In the genomic region with DNA sequence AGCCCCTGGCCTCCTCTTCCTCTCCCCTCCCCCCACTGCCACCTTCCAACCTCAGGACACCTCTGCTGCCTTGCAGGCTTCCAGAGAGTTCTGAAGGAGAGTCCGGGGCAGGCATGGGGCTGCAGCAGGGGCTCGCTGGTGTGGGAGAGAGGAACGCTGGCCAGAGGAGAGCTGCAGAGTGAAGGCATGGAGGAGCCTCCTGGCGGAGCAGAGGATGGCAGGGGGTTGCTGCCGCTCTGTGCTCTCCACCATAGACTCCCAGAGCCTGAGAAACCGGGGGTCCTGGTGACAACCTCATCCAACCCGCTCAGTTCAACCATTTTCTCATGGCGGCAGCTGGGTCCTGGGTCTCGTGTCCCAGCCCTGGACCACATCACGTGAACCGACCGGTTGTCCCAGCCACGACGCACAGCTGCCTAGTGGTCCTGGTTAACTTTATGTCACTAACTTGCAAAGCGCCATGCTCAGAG, we compare ENCODE assay signal across 29 cellular contexts. TPM values are rescaled to one million over a fixed set of nuclear protein-coding genes. Genes with fewer than 3 reads are reported as not detected.
DNase-seq lines count a peak whose midpoint lies in the region; ATAC-seq, FAIRE-seq and TF ChIP-seq lines count a peak whose summit lies in the region.
"Had no signal": no experiment of that assay in that cellular context is flagged by ENCODE, and none has a peak within 500 bp of the region (broad histone marks: within the 10 kb centered on the region; RNA-seq: fewer than 3 reads in every experiment).

No MANE protein-coding gene starts in this region.

- no peak for FAIRE-seq in H1 (lab: Jason Lieb, UNC)
- FAIRE-seq: D721Med had no signal

- H3K9me2 ChIP-seq in SK-N-SH = no peaks in the 10 kb centered on the region

- no peak overlapping the region for H4K91ac ChIP-seq in H1 (replicated peaks; ENCODE audit: insufficient read length, low read length)

- H2BK20ac ChIP-seq in H1 (ENCODE audit: low read length) = no peak overlapping the region

- no peak overlapping the region for H2BK5ac ChIP-seq in H1 (ENCODE audit: low read depth, low read length)

- no peak overlapping the region for H3K14ac ChIP-seq in H1 (ENCODE audit: insufficient read length)

- H3K36me3 ChIP-seq in SK-N-SH (replicated peaks in 1 of 2; ENCODE audit: control insufficient read depth in 1 of 2, insufficient read depth in 2 of 2, low read length in 1 of 2) (no peaks in the 10 kb centered on the region), H1 (ENCODE audit: control insufficient read depth in 2 of 4, insufficient read depth in 4 of 4, low read length in 3 of 4) (no peaks in the 10 kb centered on the region), ovary (no peaks in the 10 kb centered on the region), HAP-1 (replicated peaks) (no peaks in the 10 kb centered on the region)

- intact Hi-C loops in ovary (cut with DNase I) = no loop called here

- H4K20me1 ChIP-seq in SK-N-SH (ENCODE audit: insufficient read depth) = no peaks in the 10 kb centered on the region
- H4K20me1 ChIP-seq in H1 (replicated peaks in 1 of 2; ENCODE audit: control insufficient read depth in 1 of 2, insufficient read depth in 2 of 2, low read length in 2 of 2) = peaks cover 0 to 5% of the 10 kb centered on the region in 2 experiments

- H3K4ac ChIP-seq in H1 (replicated peaks; ENCODE audit: insufficient read length, low read depth, low read length) = no peak overlapping the region

- in situ Hi-C loops in HAP-1 (cut with MboI; ENCODE audit: low sequenced_read_pairs) = no loop called here

- H3K9me3 ChIP-seq in SK-N-SH (no peaks in the 10 kb centered on the region), H1 (ENCODE audit: insufficient read depth in 2 of 2, low read depth in 1 of 2, low read length in 1 of 2) (no peaks in the 10 kb centered on the region), ovary (no peaks in the 10 kb centered on the region), HAP-1 (no peaks in the 10 kb centered on the region)

- no peak overlapping the region for H2BK12ac ChIP-seq in H1 (ENCODE audit: low read depth, low read length)

- H3K27ac ChIP-seq in SK-N-SH (ENCODE audit: low read depth in 2 of 2, low read length in 1 of 2) (no peak overlapping the region), H1 (ENCODE audit: low read depth, low read length) (no peak overlapping the region), ovary (no peak overlapping the region)
- H3K27ac ChIP-seq: 22Rv1, RWPE1 had no signal

- TF ChIP-seq POLR2A in H1 (IDR thresholded peaks at IDR 0.05; ENCODE audit: control extremely low read depth in 1 of 2, low read depth in 2 of 2, low read length in 2 of 2) = no peak
- TF ChIP-seq POLR2A in ovary (IDR thresholded peaks at IDR 0.05) = no peak

- H3K79me2 ChIP-seq in SK-N-SH (ENCODE audit: insufficient read depth) (no peaks in the 10 kb centered on the region), H1 (ENCODE audit: control insufficient read depth in 1 of 2, insufficient read depth in 2 of 2, low read length in 2 of 2) (no peaks in the 10 kb centered on the region)

- peak overlapping the region; percentile 24; the same call in 1 of the 2 replicates for H2AK5ac ChIP-seq in H1 (ENCODE audit: low read depth, low read length)

- no peak overlapping the region for H4K5ac ChIP-seq in H1 (ENCODE audit: insufficient read length, low read depth, low read length)

- H2BK120ac ChIP-seq in H1 (replicated peaks; ENCODE audit: low read depth, low read length) = no peak overlapping the region

- H3K23ac ChIP-seq in H1 (ENCODE audit: insufficient read length) = no peak overlapping the region

- DNase-seq in SK-N-SH = peak; percentile 30
- peak; percentile 26 for DNase-seq in 8988T
- DNase-seq in H1 (ENCODE audit: low read depth in 1 of 2, low spot score in 2 of 2) = no peak
- peak in 3 of 5 donors; percentile 7 to 19 (median 10) for DNase-seq in ovary
- DNase-seq in COR-L47 (lab: John Stamatoyannopoulos, UW) = no peak
- DNase-seq in HAP-1 (ENCODE audit: low spot score in 2 of 2) = no peak
- DNase-seq: AML-193; C1 segment of cervical spinal cord; CD8-positive, alpha-beta T cell; DMS53; EL; GF-D8; HCEC 1CT; Kasumi-1; NCI-H1694; NCI-H2081; NCI-H2171; NCI-H345; NCI-H524; NCI-H774; NK-92 treated with Interleukin-12 subunit alpha and Interleukin-12 subunit beta, amount 100 ng/mL, for 24 hours; SHP77 treated with DMSO at 0.1 percent for 48 hours had no signal

- H3K4me2 ChIP-seq in SK-N-SH (no peak overlapping the region), H1 (ENCODE audit: insufficient read depth in 1 of 2, low read depth in 2 of 2, low read length in 2 of 2) (no peak overlapping the region)

- no peak for TF ChIP-seq EP300 in SK-N-SH (IDR thresholded peaks at IDR 0.05; ENCODE audit: borderline replicate concordance in 1 of 2, low read depth in 1 of 2, low read length in 1 of 2)
- TF ChIP-seq EP300 in H1 (IDR thresholded peaks at IDR 0.05; ENCODE audit: borderline replicate concordance in 1 of 2, low read depth in 2 of 2, low read length in 2 of 2) = no peak
- TF ChIP-seq EP300 in ovary (IDR thresholded peaks at IDR 0.05) = no peak

- WGBS in SK-N-SH (ENCODE audit: low lambda C conversion rate) = 58% methylated on average over 7 of the region's 15 CpGs
- WGBS in H1 (ENCODE audit: extremely low coverage in 1 of 2, insufficient coverage in 1 of 2, insufficient read length in 1 of 2, insufficient replicate concordance in 2 of 2, low coverage in 1 of 2, low lambda C conversion rate in 2 of 2, missing lambda C conversion rate in 1 of 2), 2 experiments = 90% methylated on average over 15 of the region's 15 CpGs; no CpG with 5 or more reads in 1 of the 2 experiments
- WGBS in ovary, 3 donors = 76 to 81% (median 78%) methylated on average over 15 of the region's 15 CpGs

- H3K56ac ChIP-seq in H1 (replicated peaks; ENCODE audit: insufficient read length, low read depth, low read length) = no peak overlapping the region

- H3K4me3 ChIP-seq in SK-N-SH (ENCODE audit: low read depth in 2 of 2, low read length in 1 of 2) (no peak overlapping the region), H1 (ENCODE audit: extremely low read depth in 1 of 4, insufficient read depth in 2 of 4, low read depth in 3 of 4, low read length in 4 of 4) (no peak overlapping the region), ovary (no peak overlapping the region), HAP-1 (no peak overlapping the region)

- POLR2A ChIA-PET in SK-N-SH (lab: Yijun Ruan, JAX) = no interaction called here
- POLR2A ChIA-PET in H1 (lab: Charles Lee; ENCODE audit: partially characterized antibody) = interaction anchor here (1.4 kb wide), 1 partner anchor 12 kb away, joined by 3 read pairs; no protein-coding TSS in a partner anchor

- H3K18ac ChIP-seq in H1 (ENCODE audit: extremely low read depth, low read length) = no peak overlapping the region

- H3K4me1 ChIP-seq in SK-N-SH (ENCODE audit: control insufficient read depth in 1 of 2, insufficient read depth in 2 of 2, low read depth in 1 of 2, low read length in 1 of 2) = peaks cover 0 to 27% of the 10 kb centered on the region in 2 experiments; a peak in 1 of 4 replicates
- H3K4me1 ChIP-seq in H1 (replicated peaks in 1 of 4; ENCODE audit: control insufficient read depth in 3 of 4, insufficient read depth in 4 of 4, low read length in 3 of 4) = peaks cover 0 to 4% (median 4%) of the 10 kb centered on the region in 4 experiments; a peak in 6 of 7 replicates
- H3K4me1 ChIP-seq in ovary (ENCODE audit: insufficient read depth) = no peaks in the 10 kb centered on the region
- no peaks in the 10 kb centered on the region for H3K4me1 ChIP-seq in HAP-1

- H2BK15ac ChIP-seq in H1 (ENCODE audit: low read length) = no peak overlapping the region

- no peak overlapping the region for H4K8ac ChIP-seq in H1 (ENCODE audit: extremely low read depth, insufficient read depth, low read length)

- H3F3A ChIP-seq in SK-N-SH (replicated peaks; ENCODE audit: insufficient read depth) = no peaks in the 10 kb centered on the region

- peaks cover 3% of the 10 kb centered on the region; the same call in 1 of the 2 replicates for H3K79me1 ChIP-seq in H1 (ENCODE audit: low read depth, low read length)

- H3K23me2 ChIP-seq in H1 (ENCODE audit: low read depth, low read length) = peaks cover 11% of the 10 kb centered on the region

- CTCF ChIA-PET in SK-N-SH (lab: Yijun Ruan, JAX) (interaction anchor here (2.1 to 2.6 kb wide), 2 partner anchors 109 to 164 kb away, joined by 5 to 7 read pairs; no protein-coding TSS in a partner anchor), H1 (lab: Charles Lee; ENCODE audit: partially characterized antibody) (interaction anchor here (0.9 to 12.0 kb wide), 9 partner anchors 9 to 92 kb away, joined by 3 to 99 read pairs (median 5); no protein-coding TSS in a partner anchor)

- ATAC-seq in SK-N-SH treated with all-trans-retinoic acid at 6 μM for 48 hours (no peak), GM18517 (IDR thresholded peaks at IDR 0.05; ENCODE audit: unreplicated experiment) (no peak)
- ATAC-seq: CD8-positive, alpha-beta T cell had no signal

- no peak for TF ChIP-seq RAD21 in SK-N-SH (IDR thresholded peaks at IDR 0.05; ENCODE audit: low read length)
- TF ChIP-seq RAD21 in H1 (IDR thresholded peaks at IDR 0.05 in 1 of 2, conservative IDR thresholded peaks at IDR 0.05 in 1 of 2; ENCODE audit: low read depth in 2 of 2, low read length in 2 of 2) = no peak

- no peak for TF ChIP-seq CTCF in SK-N-SH (IDR thresholded peaks at IDR 0.05)
- TF ChIP-seq CTCF in H1 (IDR thresholded peaks at IDR 0.05; ENCODE audit: control extremely low read depth in 1 of 3, insufficient read depth in 1 of 3, low read depth in 1 of 3, low read length in 3 of 3) = no peak
- TF ChIP-seq CTCF in ovary (IDR thresholded peaks at IDR 0.05) = no peak

- no peak overlapping the region for H3K9ac ChIP-seq in SK-N-SH
- no peak overlapping the region for H3K9ac ChIP-seq in H1 (replicated peaks in 1 of 4; ENCODE audit: extremely low read depth in 1 of 4, low read depth in 3 of 4, low read length in 3 of 4)

- H2AFZ ChIP-seq in SK-N-SH (ENCODE audit: low read depth) (no peak overlapping the region), H1 (ENCODE audit: low read length) (no peak overlapping the region)

- peaks cover 25% of the 10 kb centered on the region for H3K27me3 ChIP-seq in SK-N-SH (ENCODE audit: insufficient read depth)
- H3K27me3 ChIP-seq in H1 (replicated peaks in 1 of 4; ENCODE audit: control insufficient read depth in 3 of 4, extremely low read depth in 1 of 4, insufficient read depth in 3 of 4, low read length in 3 of 4) = peaks cover 10 to 42% (median 30%) of the 10 kb centered on the region in 4 experiments
- H3K27me3 ChIP-seq in ovary = no peaks in the 10 kb centered on the region
- peaks cover 43% of the 10 kb centered on the region for H3K27me3 ChIP-seq in HAP-1 (ENCODE audit: low read depth)

RNA-seq across cellular contexts. Expression of a gene that starts 17.5 kb away (rescaled TPM):
- not detected in 2 replicates for polyA plus RNA-seq in SK-N-SH (2012; rRNA removed)
- not detected in 2 replicates for polyA plus RNA-seq in SK-N-SH (2012; cell fraction: cytosol; rRNA removed)
- polyA plus RNA-seq in SK-N-SH (2012; cell fraction: nucleus; rRNA removed) = not detected in 2 replicates
- not detected in 2 replicates for total RNA-seq in H1 (2021; fragmentation: NEBNext Ultra II Directional; extraction: Animal tissue kit (Norgen Biotek cat#: 25700))
- not detected in 2 replicates for polyA plus RNA-seq in H1 (2011; rRNA removed)
- not detected for polyA plus RNA-seq in H1 (2011; cell fraction: cytosol; rRNA removed)
- not detected for polyA plus RNA-seq in H1 (2011; cell fraction: nucleus; rRNA removed)
- not detected in 4 replicates for polyA plus RNA-seq in H1 (2012, experiment 1 of 2)
- not detected for polyA plus RNA-seq in H1 (2012, experiment 2 of 2)
- polyA plus RNA-seq in H1 (2013, experiment 1 of 2) = not detected
- polyA plus RNA-seq in H1 (2013, experiment 2 of 2) = not detected
- not detected in 2 replicates for polyA minus RNA-seq in H1 (2011; rRNA and poly(A)+ RNA removed)
- not detected for polyA minus RNA-seq in H1 (2011; cell fraction: cytosol; rRNA and poly(A)+ RNA removed)
- polyA minus RNA-seq in H1 (2011; cell fraction: nucleus; rRNA and poly(A)+ RNA removed) = not detected
- total RNA-seq in ovary = not detected
- not detected for polyA plus RNA-seq in ovary
- total RNA-seq: CD8-positive, alpha-beta T cell; MCF 10A had no signal
- polyA plus RNA-seq: IgD-negative memory B cell had no signal

RNA-seq across cellular contexts. Expression of a gene that starts 31.1 kb away (rescaled TPM):
- polyA plus RNA-seq in SK-N-SH (2012; rRNA removed) (not detected in 2 replicates), H1 (2011; rRNA removed) (not detected in 2 replicates), ovary (not detected)
- polyA plus RNA-seq in SK-N-SH (2012; cell fraction: cytosol; rRNA removed) = not detected in 2 replicates
- polyA plus RNA-seq in SK-N-SH (2012; cell fraction: nucleus; rRNA removed) = not detected in 2 replicates
- not detected in 2 replicates for total RNA-seq in H1 (2021; fragmentation: NEBNext Ultra II Directional; extraction: Animal tissue kit (Norgen Biotek cat#: 25700))
- polyA plus RNA-seq in H1 (2011; cell fraction: cytosol; rRNA removed) = not detected
- polyA plus RNA-seq in H1 (2011; cell fraction: nucleus; rRNA removed) = not detected
- not detected in 4 replicates for polyA plus RNA-seq in H1 (2012, experiment 1 of 2)
- polyA plus RNA-seq in H1 (2012, experiment 2 of 2) = not detected
- 0.04 TPM for polyA plus RNA-seq in H1 (2013, experiment 1 of 2)
- not detected for polyA plus RNA-seq in H1 (2013, experiment 2 of 2)
- polyA minus RNA-seq in H1 (2011; rRNA and poly(A)+ RNA removed) = not detected in 2 replicates
- not detected for polyA minus RNA-seq in H1 (2011; cell fraction: cytosol; rRNA and poly(A)+ RNA removed)
- not detected for polyA minus RNA-seq in H1 (2011; cell fraction: nucleus; rRNA and poly(A)+ RNA removed)
- total RNA-seq in ovary = not detected
- total RNA-seq: CD8-positive, alpha-beta T cell; MCF 10A had no signal
- polyA plus RNA-seq: IgD-negative memory B cell had no signal

RNA-seq across cellular contexts. Expression of a gene that starts 36.0 kb away (rescaled TPM):
- 7.8 and 10.9 TPM in 2 replicates for polyA plus RNA-seq in SK-N-SH (2012; rRNA removed)
- polyA plus RNA-seq in SK-N-SH (2012; cell fraction: cytosol; rRNA removed) = 2.7 and 4.3 TPM in 2 replicates
- 39.6 and 46.8 TPM in 2 replicates for polyA plus RNA-seq in SK-N-SH (2012; cell fraction: nucleus; rRNA removed)
- total RNA-seq in H1 (2021; fragmentation: NEBNext Ultra II Directional; extraction: Animal tissue kit (Norgen Biotek cat#: 25700)) = 7.9 and 9.9 TPM in 2 replicates
- polyA plus RNA-seq in H1 (2011; rRNA removed) = 3.4 and 6.0 TPM in 2 replicates
- polyA plus RNA-seq in H1 (2011; cell fraction: cytosol; rRNA removed) = 5.8 TPM
- polyA plus RNA-seq in H1 (2011; cell fraction: nucleus; rRNA removed) = 19.5 TPM
- polyA plus RNA-seq in H1 (2012, experiment 1 of 2) = 3.8 to 7.3 TPM (median 6.6 TPM) in 4 replicates
- 4.9 TPM for polyA plus RNA-seq in H1 (2012, experiment 2 of 2)
- 3.3 TPM for polyA plus RNA-seq in H1 (2013, experiment 1 of 2)
- 2.9 TPM for polyA plus RNA-seq in H1 (2013, experiment 2 of 2)
- 4.3 and 5.5 TPM in 2 replicates for polyA minus RNA-seq in H1 (2011; rRNA and poly(A)+ RNA removed)
- 9.7 TPM for polyA minus RNA-seq in H1 (2011; cell fraction: cytosol; rRNA and poly(A)+ RNA removed)
- 13.0 TPM for polyA minus RNA-seq in H1 (2011; cell fraction: nucleus; rRNA and poly(A)+ RNA removed)
- total RNA-seq in ovary = 10 to 100 TPM; 12.5 to 41.0 (median 34.1) TPM
- 10 to 100 TPM in 1 of 2 donors, 1 to 10 TPM in 1; 3.0 to 23.3 TPM for polyA plus RNA-seq in ovary

Comparison
In these comparisons a context has a peak if more than half of its experiments do, and no peak if none do; other contexts are left out.
1. DNase-seq: peak in SK-N-SH (single experiment), 8988T (single experiment) and ovary (3 of 5); none in H1 (0 of 2), COR-L47 (single experiment) and HAP-1 (0 of 2).